ENCODE assay signal across 23 cellular contexts in genomic region chr12:22082190-22082701, GRCh38. TPM values are rescaled to one million over a fixed set of nuclear protein-coding genes. Genes with fewer than 3 reads are reported as not detected.
DNase-seq lines count a peak whose midpoint lies in the region; ATAC-seq and TF ChIP-seq lines count a peak whose summit lies in the region.
"Had no signal": no experiment of that assay in that cellular context is flagged by ENCODE, and none has a peak within 500 bp of the region (broad histone marks: within the 10 kb centered on the region; RNA-seq: fewer than 3 reads in every experiment).

No MANE protein-coding gene starts in this region.

- no peaks in the 10 kb centered on the region for H3K9me3 ChIP-seq in H9 (ENCODE audit: control insufficient read depth, low read depth, low read length)
- H3K9me3 ChIP-seq in parathyroid adenoma (ENCODE audit: control insufficient read depth, low read length), result no peaks in the 10 kb centered on the region
- H3K9me3 ChIP-seq: BLaER1 treated with 17β-estradiol and CSF1 and Interleukin-3, amounts not matched to agents 10 nM and 100 nM; ovary had no signal

- H3K79me2 ChIP-seq in H9 (ENCODE audit: insufficient read depth, low read length) (no peaks in the 10 kb centered on the region), parathyroid adenoma (no peaks in the 10 kb centered on the region)
- H3K79me2 ChIP-seq: hepatocyte had no signal

- H2BK12ac ChIP-seq in H9 (ENCODE audit: insufficient read length, low read depth, low read length), result no peak overlapping the region

- no peak for TF ChIP-seq CTCF in H9 (conservative IDR thresholded peaks at IDR 0.05)
- TF ChIP-seq CTCF in fibroblast of villous mesenchyme (IDR thresholded peaks at IDR 0.05; ENCODE audit: insufficient read depth, low read depth, low read length), result no peak
- TF ChIP-seq CTCF in parathyroid adenoma (IDR thresholded peaks at IDR 0.05), result no peak

- H2AFZ ChIP-seq in H9 (ENCODE audit: low read length), result no peak overlapping the region
- H2AFZ ChIP-seq in parathyroid adenoma, result peak overlapping the region; percentile 6
- H2AFZ ChIP-seq: hepatocyte had no signal

- no peak overlapping the region for H3K18ac ChIP-seq in H9 (ENCODE audit: insufficient read length, low read depth, low read length)

- no peak overlapping the region for H2BK20ac ChIP-seq in H9 (ENCODE audit: low read depth, low read length, poor library complexity, severe bottlenecking)

- no peaks in the 10 kb centered on the region; a peak in 2 of 5 replicates for H3K9me3 Mint-ChIP-seq in H9
- H3K9me3 Mint-ChIP-seq: activated CD8-positive, alpha-beta T cell treated with anti-CD3 and anti-CD28 coated beads for 36 hours; activated naive CD4-positive, alpha-beta T cell treated with anti-CD3 and anti-CD28 coated beads, Interleukin-2, amount 50 U/mL, for 72 hours; mesothelial cell of epicardium had no signal

- H3K79me1 ChIP-seq in H9 (ENCODE audit: insufficient read depth, low read depth, low read length, poor library complexity, severe bottlenecking), result no peaks in the 10 kb centered on the region

- H4K20me1 ChIP-seq in H9 (ENCODE audit: control insufficient read depth, insufficient read depth, insufficient read length), result no peaks in the 10 kb centered on the region
- H4K20me1 ChIP-seq: BLaER1 treated with 17β-estradiol and CSF1 and Interleukin-3, amounts not matched to agents 10 nM and 100 nM had no signal

- no peak overlapping the region for H4K5ac ChIP-seq in H9 (ENCODE audit: insufficient read length, low read depth, low read length)

- H3K4me2 ChIP-seq in H9 (ENCODE audit: insufficient read depth, insufficient read length, low read length) (no peak overlapping the region), parathyroid adenoma (ENCODE audit: low read length) (no peak overlapping the region)
- H3K4me2 ChIP-seq: hepatocyte had no signal

- no peak for ATAC-seq in HG03520 (IDR thresholded peaks at IDR 0.05; ENCODE audit: unreplicated experiment)
- ATAC-seq: activated CD8-positive, alpha-beta T cell treated with anti-CD3 and anti-CD28 coated beads for 36 hours; activated naive CD4-positive, alpha-beta T cell treated with anti-CD3 and anti-CD28 coated beads, Interleukin-2, amount 50 U/mL, for 72 hours; left ventricle myocardium superior; naive thymus-derived CD8-positive, alpha-beta T cell had no signal

- H3K36me3 ChIP-seq in parathyroid adenoma (ENCODE audit: control insufficient read depth, insufficient read depth, low read length), result no peaks in the 10 kb centered on the region
- H3K36me3 ChIP-seq: BLaER1 treated with 17β-estradiol and CSF1 and Interleukin-3, amounts not matched to agents 10 nM and 100 nM; ovary had no signal

- no peak overlapping the region for H3K4me3 Mint-ChIP-seq in H9
- H3K4me3 Mint-ChIP-seq: activated CD8-positive, alpha-beta T cell treated with anti-CD3 and anti-CD28 coated beads for 36 hours; mesothelial cell of epicardium; naive thymus-derived CD8-positive, alpha-beta T cell had no signal

- no peak overlapping the region for H2AK5ac ChIP-seq in H9 (ENCODE audit: insufficient read length, low read length)

- H3T11ph ChIP-seq in H9 (ENCODE audit: low read length), result no peak overlapping the region

- H3K27ac ChIP-seq in H9 (ENCODE audit: insufficient read length, low read depth, low read length) (no peak overlapping the region), parathyroid adenoma (no peak overlapping the region)
- H3K27ac ChIP-seq: BLaER1 treated with 17β-estradiol and CSF1 and Interleukin-3, amounts not matched to agents 10 nM and 100 nM; hepatocyte; ovary had no signal

- H3K27me3 ChIP-seq in H9 (ENCODE audit: insufficient read depth, low read length) (no peaks in the 10 kb centered on the region), parathyroid adenoma (ENCODE audit: control insufficient read depth, insufficient read depth, low read length) (no peaks in the 10 kb centered on the region)
- H3K27me3 ChIP-seq: BLaER1 treated with 17β-estradiol and CSF1 and Interleukin-3, amounts not matched to agents 10 nM and 100 nM; hepatocyte; ovary had no signal

- no peak overlapping the region for H2BK5ac ChIP-seq in H9 (ENCODE audit: insufficient read length, low read length)

- H3K4me1 Mint-ChIP-seq in H9, result peaks cover 8 to 9% of the 10 kb centered on the region in 2 experiments
- H3K4me1 Mint-ChIP-seq: mesothelial cell of epicardium; naive thymus-derived CD8-positive, alpha-beta T cell had no signal

- no peak overlapping the region for H3K4me3 ChIP-seq in fibroblast of villous mesenchyme (ENCODE audit: low read depth, low read length)
- no peak overlapping the region for H3K4me3 ChIP-seq in parathyroid adenoma (ENCODE audit: low read depth, low read length)
- H3K4me3 ChIP-seq: BLaER1 treated with 17β-estradiol and CSF1 and Interleukin-3, amounts not matched to agents 10 nM and 100 nM; hepatocyte; ovary had no signal

- H3K56ac ChIP-seq in H9 (ENCODE audit: insufficient read length, low read depth, low read length), result no peak overlapping the region

- no peak overlapping the region for H3K9ac ChIP-seq in H9 (ENCODE audit: extremely low read depth, insufficient read length, low read length)
- no peak overlapping the region for H3K9ac ChIP-seq in parathyroid adenoma
- H3K9ac ChIP-seq: BLaER1 treated with 17β-estradiol and CSF1 and Interleukin-3, amounts not matched to agents 10 nM and 100 nM had no signal

- no CpG with 5 or more reads among the region's 10 CpGs for WGBS in H9 (ENCODE audit: extremely low coverage, insufficient read length, low lambda C conversion rate)

- DNase-seq in H9 (peak; percentile 44), SK-N-DZ (ENCODE audit: low spot score) (peak; percentile 24), fibroblast of villous mesenchyme (ENCODE audit: low read depth) (peak; percentile 3), COR-L47 (lab: John Stamatoyannopoulos, UW) (no peak), GM19240 (ENCODE audit: insufficient read length, low spot score) (no peak)
- DNase-seq: activated CD4-positive, alpha-beta T cell treated with anti-CD3 and anti-CD28 coated beads for 1 hour; activated CD8-positive, alpha-beta T cell treated with anti-CD3 and anti-CD28 coated beads for 36 hours; effector CD8-positive, alpha-beta T cell; GDM1; Karpas-422; left ventricle myocardium superior; naive thymus-derived CD8-positive, alpha-beta T cell; NCI-H1694; NCI-H2171 treated with DMSO at 0.1 percent for 48 hours; NCI-H524; ovary; trophoblast cell had no signal

- no peak overlapping the region for H2BK15ac ChIP-seq in H9 (ENCODE audit: low read depth, low read length)

- no peak overlapping the region for H3K14ac ChIP-seq in H9 (ENCODE audit: insufficient read depth, low read length)

- no peak overlapping the region for H3K23ac ChIP-seq in H9 (ENCODE audit: insufficient read length, low read depth, low read length)

- no peaks in the 10 kb centered on the region for H3K27me3 Mint-ChIP-seq in H9 (ENCODE audit: low read depth)
- H3K27me3 Mint-ChIP-seq: activated CD8-positive, alpha-beta T cell treated with anti-CD3 and anti-CD28 coated beads for 36 hours; naive thymus-derived CD8-positive, alpha-beta T cell had no signal

- peak overlapping the region in 1 of 3 experiments; percentile 12; a peak in 1 of 7 replicates for H3K27ac Mint-ChIP-seq in H9
- H3K27ac Mint-ChIP-seq: activated CD8-positive, alpha-beta T cell treated with anti-CD3 and anti-CD28 coated beads for 36 hours; mesothelial cell of epicardium; naive thymus-derived CD8-positive, alpha-beta T cell had no signal

- H4K91ac ChIP-seq in H9 (ENCODE audit: insufficient read length, low read depth, low read length), result no peak overlapping the region

- no peaks in the 10 kb centered on the region for H3K4me1 ChIP-seq in H9 (ENCODE audit: insufficient read depth, low read length)
- H3K4me1 ChIP-seq in parathyroid adenoma, result no peaks in the 10 kb centered on the region

- no peak overlapping the region for H4K8ac ChIP-seq in H9 (replicated peaks; ENCODE audit: insufficient read length, low read depth, low read length)

- no peak overlapping the region for H3K4ac ChIP-seq in H9 (ENCODE audit: low read depth, low read length)

- no peak overlapping the region for H2BK120ac ChIP-seq in H9 (ENCODE audit: low read depth, low read length, poor library complexity, severe bottlenecking)

- H3K23me2 ChIP-seq in H9 (ENCODE audit: insufficient read length, low read depth, low read length, poor library complexity, severe bottlenecking), result no peaks in the 10 kb centered on the region

- no peaks in the 10 kb centered on the region for H3K36me3 Mint-ChIP-seq in H9 (ENCODE audit: insufficient read depth in 1 of 3, low read depth in 3 of 3)
- H3K36me3 Mint-ChIP-seq: activated naive CD4-positive, alpha-beta T cell treated with anti-CD3 and anti-CD28 coated beads, Interleukin-2, amount 50 U/mL, for 72 hours; mesothelial cell of epicardium; naive thymus-derived CD8-positive, alpha-beta T cell had no signal

RNA-seq across cellular contexts. Expression of gene CMAS, which starts 36.2 kb away (rescaled TPM):
- total RNA-seq in H9 (2021) (46.7 and 47.4 TPM in 2 replicates), fibroblast of villous mesenchyme (16.8 and 28.1 TPM in 2 replicates)
- polyA plus RNA-seq in SK-N-DZ (2014; cell fraction: cytosol; rRNA removed), result 52.4 and 60.2 TPM in 2 replicates
- 38.3 and 49.1 TPM in 2 replicates for polyA plus RNA-seq in SK-N-DZ (2014; cell fraction: nucleus; rRNA removed)

Comparison
In these comparisons a context has a peak if more than half of its experiments do, and no peak if none do; other contexts are left out.
1. DNase-seq: peak in H9 (single experiment), SK-N-DZ (single experiment) and fibroblast of villous mesenchyme (single experiment); none in COR-L47 (single experiment) and GM19240 (single experiment).